In the genomic region with DNA sequence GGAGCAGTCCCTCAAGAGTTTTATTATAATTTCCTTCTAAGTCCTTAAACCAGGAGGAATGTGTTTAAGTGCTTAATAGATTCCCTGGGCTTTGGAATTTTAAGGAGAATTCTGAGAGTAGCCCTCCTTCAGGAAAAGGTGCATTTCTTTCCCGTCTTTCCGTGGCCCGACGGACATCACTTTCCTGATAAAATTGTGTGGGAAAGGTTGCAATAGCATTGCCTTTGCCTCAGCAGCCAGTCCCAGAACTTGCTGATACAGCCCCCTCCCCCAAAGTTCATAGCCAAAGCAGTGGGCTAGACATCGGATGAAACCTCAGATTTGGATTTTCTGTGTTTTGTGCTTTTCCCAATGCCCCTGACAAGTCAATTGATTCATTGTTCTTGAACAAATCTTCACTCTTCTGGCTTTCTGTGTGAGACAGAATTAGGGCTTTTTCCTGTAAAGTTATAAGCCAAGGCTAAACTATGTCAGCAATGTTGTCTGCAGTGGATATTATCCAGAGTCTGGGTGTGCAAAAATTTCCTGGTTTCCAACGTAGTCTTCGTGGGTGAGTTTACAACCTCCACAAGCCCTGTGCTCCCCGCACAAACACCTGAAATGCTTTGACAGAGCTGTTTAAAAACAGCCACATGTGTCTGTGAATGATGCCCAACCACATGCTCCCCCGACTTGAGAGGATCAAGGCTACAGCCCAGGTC, we compare ENCODE assay signal across 18 cellular contexts. TPM values are rescaled to one million over a fixed set of nuclear protein-coding genes. Genes with fewer than 3 reads are reported as not detected.
DNase-seq lines count a peak whose midpoint lies in the region; FAIRE-seq and TF ChIP-seq lines count a peak whose summit lies in the region.
"Had no signal": no experiment of that assay in that cellular context is flagged by ENCODE, and none has a peak within 500 bp of the region (broad histone marks: within the 10 kb centered on the region; RNA-seq: fewer than 3 reads in every experiment).

No MANE protein-coding gene starts in this region.

- no peak for TF ChIP-seq POLR2A in esophagus muscularis mucosa (IDR thresholded peaks at IDR 0.05; ENCODE audit: low read depth)

- H3K9me3 Mint-ChIP-seq in neural crest cell = no peaks in the 10 kb centered on the region
- H3K9me3 Mint-ChIP-seq: activated naive CD8-positive, alpha-beta T cell treated with anti-CD3 and anti-CD28 coated beads, Interleukin-2, amount 10 ng/mL, durations not matched to agents 7 days and 5 days; activated T-helper 2 cell treated with anti-CD3 and anti-CD28 coated beads, Interferon-gamma antibody, Interleukin-2, Interleukin-4, amounts not matched to agents 10 μg/mL and 5 μg/mL and 100 μg/mL, durations not matched to agents 14 hours and 24 hours and 36 hours; CD8-positive, alpha-beta T cell had no signal

- H3K36me3 Mint-ChIP-seq in neural crest cell (ENCODE audit: low read depth) = no peaks in the 10 kb centered on the region
- H3K36me3 Mint-ChIP-seq: activated naive CD8-positive, alpha-beta T cell treated with anti-CD3 and anti-CD28 coated beads, Interleukin-2, amount 10 ng/mL, durations not matched to agents 7 days and 5 days; CD8-positive, alpha-beta T cell had no signal

- H3K9me3 ChIP-seq in HUES6 (ENCODE audit: control insufficient read depth, insufficient read depth, low read depth, low read length) (no peaks in the 10 kb centered on the region), esophagus muscularis mucosa (no peaks in the 10 kb centered on the region), tibial artery (no peaks in the 10 kb centered on the region)

- WGBS in esophagus muscularis mucosa = 49% methylated on average over 9 of the region's 9 CpGs

- peak overlapping the region; percentile 80 for H3K4me3 ChIP-seq in HUES6 (ENCODE audit: low read depth, low read length)
- H3K4me3 ChIP-seq in esophagus muscularis mucosa = peak overlapping the region in 2 of 4 donors; percentile 82 to 88
- H3K4me3 ChIP-seq in tibial artery = peak overlapping the region; percentile 77 to 95

- H3K27me3 Mint-ChIP-seq in neural crest cell (ENCODE audit: low read depth) = peaks cover 82% of the 10 kb centered on the region

- TF ChIP-seq CTCF in esophagus muscularis mucosa (IDR thresholded peaks at IDR 0.05) (no peak), neural crest cell (conservative IDR thresholded peaks at IDR 0.05) (no peak), tibial artery (IDR thresholded peaks at IDR 0.05) (no peak)

- H3K27ac ChIP-seq in HUES6 (ENCODE audit: low read depth, low read length) = no peak overlapping the region
- peak overlapping the region; percentile 64 to 74 (median 72) for H3K27ac ChIP-seq in esophagus muscularis mucosa (replicated peaks in 1 of 4)
- peak overlapping the region; percentile 79 to 86 for H3K27ac ChIP-seq in tibial artery

- DNase-seq in esophagus muscularis mucosa (ENCODE audit: extremely low spot score) = no peak
- no peak for DNase-seq in neural crest cell (ENCODE audit: low read depth, low spot score)
- no peak for DNase-seq in tibial artery
- DNase-seq in HTR-8/SVneo (ENCODE audit: insufficient read length, low spot score) = no peak
- DNase-seq in mesenteric fat pad (ENCODE audit: low spot score) = no peak
- no peak for DNase-seq in HUDEP-2 (lab: John Stamatoyannopoulos, UW; ENCODE audit: unreplicated experiment in 76 of 76)
- no peak for DNase-seq in NCI-H526 treated with DMSO at 0.1 percent for 48 hours (lab: John Stamatoyannopoulos, UW)
- DNase-seq: activated CD4-positive, alpha-beta T cell treated with anti-CD3 and anti-CD28 coated beads for 36 hours; activated naive CD8-positive, alpha-beta T cell treated with anti-CD3 and anti-CD28 coated beads, Interleukin-2, amount 10 ng/mL, durations not matched to agents 7 days and 5 days; CD8-positive, alpha-beta T cell; DMS79 treated with DMSO at 0.1 percent for 48 hours; erythroblast; NCI-H524; stimulated activated CD4-positive, alpha-beta T cell treated with anti-CD3 and anti-CD28 coated beads, Interleukin-4, amount 100 ng/mL, for 1 hour had no signal

- peaks cover 14% of the 10 kb centered on the region for H3K4me1 Mint-ChIP-seq in neural crest cell
- H3K4me1 Mint-ChIP-seq: activated CD4-positive, alpha-beta T cell treated with anti-CD3 and anti-CD28 coated beads for 36 hours; activated naive CD8-positive, alpha-beta T cell treated with anti-CD3 and anti-CD28 coated beads, Interleukin-2, amount 10 ng/mL, durations not matched to agents 7 days and 5 days had no signal

- intact Hi-C loops in esophagus muscularis mucosa (cut with DNase I) (loop anchor here (2.0 to 10.0 kb wide), 2 partner anchors 67 to 205 kb away; no protein-coding TSS in a partner anchor), tibial artery (cut with DNase I; ENCODE audit: low total_unique reads) (loop anchor here (5.0 kb wide), 1 partner anchor 97 kb away; no protein-coding TSS in a partner anchor)

- H3K27ac Mint-ChIP-seq in neural crest cell (ENCODE audit: unreplicated experiment) = no peak overlapping the region
- H3K27ac Mint-ChIP-seq: activated CD4-positive, alpha-beta T cell treated with anti-CD3 and anti-CD28 coated beads for 36 hours; activated naive CD8-positive, alpha-beta T cell treated with anti-CD3 and anti-CD28 coated beads, Interleukin-2, amount 10 ng/mL, durations not matched to agents 7 days and 5 days; activated T-helper 2 cell treated with anti-CD3 and anti-CD28 coated beads, Interferon-gamma antibody, Interleukin-2, Interleukin-4, amounts not matched to agents 10 μg/mL and 5 μg/mL and 100 μg/mL, durations not matched to agents 14 hours and 24 hours and 36 hours; CD8-positive, alpha-beta T cell had no signal

- peaks cover 29% of the 10 kb centered on the region for H3K4me1 ChIP-seq in HUES6 (ENCODE audit: control insufficient read depth, insufficient read depth, low read length)
- peaks cover 12 to 52% (median 37%) of the 10 kb centered on the region in 4 donors for H3K4me1 ChIP-seq in esophagus muscularis mucosa
- H3K4me1 ChIP-seq in tibial artery = peaks cover 0 to 39% (median 20%) of the 10 kb centered on the region in 4 donors

- H3K27me3 ChIP-seq in HUES6 (ENCODE audit: control insufficient read depth, insufficient read depth, low read length) (peaks cover 78% of the 10 kb centered on the region), esophagus muscularis mucosa (peaks cover 0 to 25% (median 0%) of the 10 kb centered on the region in 4 donors), tibial artery (no peaks in the 10 kb centered on the region)

- no peak for TF ChIP-seq EP300 in esophagus muscularis mucosa (IDR thresholded peaks at IDR 0.05)

- no peak overlapping the region for H3K9ac ChIP-seq in HUES6 (ENCODE audit: low read length)

- peak overlapping the region; percentile 82 for H3K4me3 Mint-ChIP-seq in neural crest cell
- H3K4me3 Mint-ChIP-seq: activated CD4-positive, alpha-beta T cell treated with anti-CD3 and anti-CD28 coated beads for 36 hours; activated naive CD8-positive, alpha-beta T cell treated with anti-CD3 and anti-CD28 coated beads, Interleukin-2, amount 10 ng/mL, durations not matched to agents 7 days and 5 days; CD8-positive, alpha-beta T cell had no signal

- H3K36me3 ChIP-seq in HUES6 (ENCODE audit: control insufficient read depth, insufficient read depth, low read length) (no peaks in the 10 kb centered on the region), esophagus muscularis mucosa (no peaks in the 10 kb centered on the region), tibial artery (no peaks in the 10 kb centered on the region)

- FAIRE-seq in HTR-8/SVneo (lab: Jason Lieb, UNC) = no peak
- FAIRE-seq: bronchial epithelial cell had no signal

RNA-seq across cellular contexts. Expression of a gene that starts 1.0 kb away (rescaled TPM):
- 100 to 1,000 TPM in 2 of 4 donors, 10 to 100 TPM in 2; 45.8 to 130 (median 84.0) TPM for total RNA-seq in esophagus muscularis mucosa
- 0.14 and 0.23 TPM in 2 replicates for total RNA-seq in neural crest cell
- 46.3 TPM for total RNA-seq in mesenteric fat pad
- total RNA-seq: activated CD4-positive, alpha-beta T cell treated with anti-CD3 and anti-CD28 coated beads for 36 hours; activated naive CD8-positive, alpha-beta T cell treated with anti-CD3 and anti-CD28 coated beads, Interleukin-2, amount 10 ng/mL, durations not matched to agents 7 days and 5 days; activated T-helper 2 cell treated with anti-CD3 and anti-CD28 coated beads, Interferon-gamma antibody, Interleukin-2, Interleukin-4, amounts not matched to agents 10 μg/mL and 5 μg/mL and 100 μg/mL, durations not matched to agents 14 hours and 24 hours and 36 hours; CD8-positive, alpha-beta T cell; LHCN-M2 had no signal

Comparison
In these comparisons a context has a peak if more than half of its experiments do, and no peak if none do; other contexts are left out.
1. RNA of a gene that starts 1.0 kb away (total RNA-seq): 45.8 to 130 TPM in esophagus muscularis mucosa and 46.3 TPM in mesenteric fat pad (single experiment); 0.14 to 0.23 TPM in neural crest cell; every median in the first group is over 10 times any median in the second.